14 cellular contexts compared by ENCODE assay signal in genomic region chr10:95350212-95350829, GRCh38. TPM values are rescaled to one million over a fixed set of nuclear protein-coding genes. Genes with fewer than 3 reads are reported as not detected.
DNase-seq lines count a peak whose midpoint lies in the region; ATAC-seq and TF ChIP-seq lines count a peak whose summit lies in the region.
"Had no signal": no experiment of that assay in that cellular context is flagged by ENCODE, and none has a peak within 500 bp of the region (broad histone marks: within the 10 kb centered on the region; RNA-seq: fewer than 3 reads in every experiment).

No MANE protein-coding gene starts in this region.

- ATAC-seq in thoracic aorta (ENCODE audit: insufficient number of reproducible peaks, low FRiP score, low read depth): no peak
- ATAC-seq: activated CD8-positive, alpha-beta T cell treated with anti-CD3 and anti-CD28 coated beads for 36 hours; Panc1 had no signal

- H3K4me3 ChIP-seq in breast epithelium (no peak overlapping the region), right atrium auricular region (no peak overlapping the region), thoracic aorta (no peak overlapping the region)

- TF ChIP-seq CTCF in breast epithelium (IDR thresholded peaks at IDR 0.05) (no peak), right atrium auricular region (IDR thresholded peaks at IDR 0.05) (no peak), thoracic aorta (IDR thresholded peaks at IDR 0.05) (no peak)

- DNase-seq in HuH-7 (ENCODE audit: low spot score): peak; percentile 23
- DNase-seq in breast epithelium (ENCODE audit: low spot score in 2 of 2): no peak
- no peak for DNase-seq in right atrium auricular region (ENCODE audit: low spot score)
- no peak for DNase-seq in thoracic aorta (ENCODE audit: low spot score)
- DNase-seq in NCI-H345 (lab: John Stamatoyannopoulos, UW): no peak
- DNase-seq in NCI-H187 treated with DMSO at 0.1 percent for 48 hours (lab: John Stamatoyannopoulos, UW): no peak
- no peak for DNase-seq in NCI-H748 treated with DMSO at 0.1 percent for 48 hours (lab: John Stamatoyannopoulos, UW)
- no peak for DNase-seq in NCI-H446 (lab: John Stamatoyannopoulos, UW)
- DNase-seq: activated CD8-positive, alpha-beta T cell treated with anti-CD3 and anti-CD28 coated beads for 36 hours; activated gamma-delta T cell; central memory CD4-positive, alpha-beta T cell; GF-D8; stimulated activated CD4-positive, alpha-beta T cell treated with anti-CD3 and anti-CD28 coated beads, Interleukin-15, amount 100 ng/mL, for 24 hours had no signal

- intact Hi-C loops in breast epithelium (cut with DNase I; ENCODE audit: low total_unique reads): no loop called here

- no peaks in the 10 kb centered on the region for H3K36me3 ChIP-seq in breast epithelium
- peaks cover 89% of the 10 kb centered on the region for H3K36me3 ChIP-seq in right atrium auricular region
- H3K36me3 ChIP-seq in thoracic aorta: peaks cover 76% of the 10 kb centered on the region

- H3K27ac ChIP-seq in breast epithelium: peak overlapping the region; percentile 79 to 89
- H3K27ac ChIP-seq in right atrium auricular region: peak overlapping the region; percentile 14 to 54
- H3K27ac ChIP-seq in thoracic aorta: peak overlapping the region; percentile 42 to 51

- TF ChIP-seq POLR2A in breast epithelium (IDR thresholded peaks at IDR 0.05): no peak

- H3K27me3 ChIP-seq in breast epithelium: no peaks in the 10 kb centered on the region
- H3K27me3 ChIP-seq in right atrium auricular region: no peaks in the 10 kb centered on the region
- H3K27me3 ChIP-seq in thoracic aorta (replicated peaks; ENCODE audit: insufficient read depth): no peaks in the 10 kb centered on the region

- H3K4me1 ChIP-seq in breast epithelium (peaks cover 7 to 12% of the 10 kb centered on the region in 2 donors), right atrium auricular region (peaks cover 0 to 16% of the 10 kb centered on the region in 2 donors), thoracic aorta (ENCODE audit: control insufficient read depth in 1 of 2, low read depth in 2 of 2) (peaks cover 30 to 74% of the 10 kb centered on the region in 2 donors)

- H3K9me3 ChIP-seq in breast epithelium: no peaks in the 10 kb centered on the region
- H3K9me3 ChIP-seq in right atrium auricular region: no peaks in the 10 kb centered on the region
- no peaks in the 10 kb centered on the region for H3K9me3 ChIP-seq in thoracic aorta

RNA-seq across cellular contexts. Expression of gene PDLIM1, which starts 59.5 kb away (rescaled TPM):
- 100 to 1,000 TPM in 1 of 3 donors, 10 to 100 TPM in 2; 80.8 to 143 (median 87.7) TPM for total RNA-seq in breast epithelium
- total RNA-seq in right atrium auricular region: 100 to 1,000 TPM; 126 to 130 TPM
- total RNA-seq in thoracic aorta: 100 to 1,000 TPM; 109 to 140 TPM

Comparison
In these comparisons a context has a peak if more than half of its experiments do, and no peak if none do; other contexts are left out.
1. H3K27ac ChIP-seq: peak in every context shown above with its lines; median percentile 84 in breast epithelium; 46 in thoracic aorta; 34 in right atrium auricular region.